17 cellular contexts compared by ENCODE assay signal in the genomic region with DNA sequence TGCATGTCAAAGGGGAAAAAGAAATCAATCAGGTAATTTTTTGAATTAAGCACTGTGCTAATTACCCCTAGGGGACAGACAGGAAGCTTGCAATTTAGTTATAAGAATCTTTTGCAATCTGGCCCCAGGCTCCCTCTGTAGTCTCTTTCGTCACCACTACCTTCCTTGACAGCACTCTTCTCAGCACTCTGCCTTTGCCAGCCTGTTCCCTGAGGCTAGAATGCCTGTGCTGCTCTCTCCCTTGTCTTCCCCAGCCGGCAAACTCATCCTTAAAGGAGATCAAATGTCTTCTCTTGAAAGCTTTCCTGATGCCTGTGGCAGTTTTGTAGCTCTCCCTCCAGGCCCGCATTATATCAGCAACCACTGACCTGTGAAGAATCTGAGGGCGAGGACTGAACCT. TPM values are rescaled to one million over a fixed set of nuclear protein-coding genes. Genes with fewer than 3 reads are reported as not detected.
DNase-seq lines count a peak whose midpoint lies in the region; ATAC-seq lines count a peak whose summit lies in the region.
"Had no signal": no experiment of that assay in that cellular context is flagged by ENCODE, and none has a peak within 500 bp of the region (broad histone marks: within the 10 kb centered on the region; RNA-seq: fewer than 3 reads in every experiment).

No MANE protein-coding gene starts in this region.

- H3K4me1 ChIP-seq in mesodermal cell (ENCODE audit: control insufficient read depth, insufficient read depth, low read length, poor library complexity, severe bottlenecking): peaks cover 13% of the 10 kb centered on the region
- H3K4me1 ChIP-seq: uterus had no signal

- H3K4me3 ChIP-seq in mesodermal cell (ENCODE audit: extremely low read depth, insufficient read depth, low read length, poor library complexity, severe bottlenecking): no peak overlapping the region
- H3K4me3 ChIP-seq: GM12878, K562, uterus had no signal

- peak; percentile 64 for DNase-seq in ELR (ENCODE audit: low read depth)
- DNase-seq in NOMO-1 treated with DMSO at 0.1 percent for 48 hours (lab: John Stamatoyannopoulos, UW; ENCODE audit: unreplicated experiment): peak; percentile 58
- peak; percentile 72 for DNase-seq in ecto neural progenitor cell (ENCODE audit: low spot score)
- DNase-seq in NCI-H510A (lab: John Stamatoyannopoulos, UW): no peak
- no peak for DNase-seq in NCI-H1436 treated with DMSO at 0.1 percent for 48 hours (lab: John Stamatoyannopoulos, UW)
- no peak for DNase-seq in activated CD8-positive, alpha-beta memory T cell treated with anti-CD3 and anti-CD28 coated beads, Interleukin-2, amount 50 U/mL, for 4 hours
- DNase-seq: activated CD4-positive, alpha-beta T cell treated with anti-CD3 and anti-CD28 coated beads for 48 hours; activated T-cell treated with anti-CD3 and anti-CD28 coated beads, Interleukin-2, amount 50 U/mL, for 24 hours; amniotic stem cell; NCI-H2029; stimulated activated CD4-positive, alpha-beta T cell treated with anti-CD3 and anti-CD28 coated beads, Interleukin-2, amount 100 ng/mL, for 48 hours; uterus had no signal

- H3K9me3 ChIP-seq in mesodermal cell (ENCODE audit: control insufficient read depth, low read length): no peaks in the 10 kb centered on the region
- H3K9me3 ChIP-seq: uterus had no signal

- H3K36me3 ChIP-seq in mesodermal cell (ENCODE audit: control insufficient read depth, insufficient read depth, low read length): no peaks in the 10 kb centered on the region
- H3K36me3 ChIP-seq: uterus had no signal

- 25 to 31% methylated on average over 2 to 3 of the region's 4 CpGs for WGBS in mesodermal cell (ENCODE audit: insufficient coverage in 2 of 2), 2 experiments

- H3K27ac ChIP-seq in mesodermal cell (ENCODE audit: low read depth, low read length, severe bottlenecking): peak overlapping the region; percentile 61
- H3K27ac ChIP-seq: uterus had no signal

- no peak for ATAC-seq in GM21528 (IDR thresholded peaks at IDR 0.05; ENCODE audit: low FRiP score, unreplicated experiment)
- ATAC-seq: GM12878; stimulated activated effector memory CD8-positive, alpha-beta T cell treated with anti-CD3 and anti-CD28 coated beads, Interleukin-12 subunit alpha, Interleukin-12 subunit beta, amount 100 ng/mL, for 72 hours had no signal

RNA-seq across cellular contexts. Expression of a gene that starts 32.4 kb away (rescaled TPM):
- polyA plus RNA-seq in mesodermal cell (2013, experiment 1 of 2): 196 TPM
- polyA plus RNA-seq in mesodermal cell (2013, experiment 2 of 2): 171 TPM

Comparison
In these comparisons a context has a peak if more than half of its experiments do, and no peak if none do; other contexts are left out.
1. DNase-seq: peak in ELR (single experiment), NOMO-1 treated with DMSO at 0.1 percent for 48 hours (single experiment) and ecto neural progenitor cell (single experiment); none in NCI-H510A (single experiment), NCI-H1436 treated with DMSO at 0.1 percent for 48 hours (single experiment) and activated CD8-positive, alpha-beta memory T cell treated with anti-CD3 and anti-CD28 coated beads, Interleukin-2, amount 50 U/mL, for 4 hours (single experiment).